In genomic region chr5:95922798-95923197, GRCh38 we compare ENCODE assay signal across 15 cellular contexts. TPM values are rescaled to one million over a fixed set of nuclear protein-coding genes. Genes with fewer than 3 reads are reported as not detected.
DNase-seq lines count a peak whose midpoint lies in the region; ATAC-seq and TF ChIP-seq lines count a peak whose summit lies in the region.
"Had no signal": no experiment of that assay in that cellular context is flagged by ENCODE, and none has a peak within 500 bp of the region (broad histone marks: within the 10 kb centered on the region; RNA-seq: fewer than 3 reads in every experiment).

No MANE protein-coding gene starts in this region.

- H3K27ac ChIP-seq in heart left ventricle (no peak overlapping the region), right atrium auricular region (no peak overlapping the region), KMS-11 (peak overlapping the region; percentile 74; the same call in 1 of the 2 replicates), epithelial cell of prostate (peak overlapping the region; percentile 56), neural progenitor cell (no peak overlapping the region)

- H2AFZ ChIP-seq in KMS-11 (ENCODE audit: low read depth), result no peak overlapping the region
- no peak overlapping the region for H2AFZ ChIP-seq in neural progenitor cell (replicated peaks)
- H2AFZ ChIP-seq: GM23338 had no signal

- peaks cover 2% of the 10 kb centered on the region for H3K36me3 Mint-ChIP-seq in neural progenitor cell

- H3K36me3 ChIP-seq in heart left ventricle (no peaks in the 10 kb centered on the region), right atrium auricular region (no peaks in the 10 kb centered on the region), KMS-11 (ENCODE audit: insufficient read depth) (no peaks in the 10 kb centered on the region), neural progenitor cell (no peaks in the 10 kb centered on the region)

- 81 to 96% (median 91%) methylated on average over 3 of the region's 3 CpGs for WGBS in heart left ventricle, 4 donors

- no peak for DNase-seq in heart left ventricle
- no peak for DNase-seq in right atrium auricular region (ENCODE audit: low spot score)
- no peak for DNase-seq in epithelial cell of prostate (ENCODE audit: low read depth, low spot score)
- no peak for DNase-seq in neural progenitor cell (ENCODE audit: low spot score)
- DNase-seq in NOMO-1 treated with dmso at 0.1 percent for 144 hours (lab: John Stamatoyannopoulos, UW; ENCODE audit: unreplicated experiment), result no peak
- DNase-seq: C1 segment of cervical spinal cord; Calu3; CD4-positive, alpha-beta T cell; DMS 273 treated with DMSO at 0.1 percent for 48 hours; H7 had no signal

- peaks cover 6% of the 10 kb centered on the region for H3K27me3 Mint-ChIP-seq in neural progenitor cell (ENCODE audit: insufficient read depth, low read depth)
- H3K27me3 Mint-ChIP-seq: B cell; CD4-positive, alpha-beta T cell had no signal

- H3K4me3 ChIP-seq in heart left ventricle, result no peak overlapping the region
- H3K4me3 ChIP-seq in right atrium auricular region, result no peak overlapping the region
- peak overlapping the region; percentile 58 for H3K4me3 ChIP-seq in KMS-11 (IDR thresholded peaks at IDR 0.05; ENCODE audit: insufficient read depth, low read depth, low read length)
- H3K4me3 ChIP-seq in neural progenitor cell, result no peak overlapping the region
- H3K4me3 ChIP-seq: GM12878, GM23338 had no signal

- peaks cover 0 to 40% (median 6%) of the 10 kb centered on the region in 12 donors for H3K4me1 ChIP-seq in heart left ventricle
- peaks cover 0 to 22% of the 10 kb centered on the region in 2 donors for H3K4me1 ChIP-seq in right atrium auricular region
- H3K4me1 ChIP-seq in KMS-11 (ENCODE audit: low read depth, poor library complexity, severe bottlenecking), result peaks cover 94% of the 10 kb centered on the region
- peaks cover 14% of the 10 kb centered on the region for H3K4me1 ChIP-seq in neural progenitor cell

- ATAC-seq in heart left ventricle (peak in 3 of 4 donors; percentile 43 to 80 (median 50)), GM18519 (IDR thresholded peaks at IDR 0.05; ENCODE audit: low FRiP score, unreplicated experiment) (no peak)
- ATAC-seq: GM12878, GM23338 had no signal

- TF ChIP-seq POLR2A in heart left ventricle (IDR thresholded peaks at IDR 0.05), result no peak

- H3K9ac ChIP-seq in KMS-11 (no peak overlapping the region), neural progenitor cell (no peak overlapping the region)

- no peak for TF ChIP-seq CTCF in heart left ventricle (IDR thresholded peaks at IDR 0.05)
- TF ChIP-seq CTCF in right atrium auricular region (IDR thresholded peaks at IDR 0.05), result no peak
- no peak for TF ChIP-seq CTCF in KMS-11 (conservative IDR thresholded peaks at IDR 0.05; ENCODE audit: low read depth, low read length)
- TF ChIP-seq CTCF in neural progenitor cell (IDR thresholded peaks at IDR 0.05), result no peak

- intact Hi-C loops in heart left ventricle (cut with DNase I), result no loop called here

- no peaks in the 10 kb centered on the region for H3K9me3 Mint-ChIP-seq in neural progenitor cell
- H3K9me3 Mint-ChIP-seq: CD4-positive, alpha-beta T cell had no signal

- peaks cover 73% of the 10 kb centered on the region for H3K79me2 ChIP-seq in KMS-11 (ENCODE audit: insufficient read depth, low read depth)
- H3K79me2 ChIP-seq in neural progenitor cell (ENCODE audit: low read depth), result no peaks in the 10 kb centered on the region

- H3K27me3 ChIP-seq in heart left ventricle (no peaks in the 10 kb centered on the region), right atrium auricular region (no peaks in the 10 kb centered on the region), KMS-11 (ENCODE audit: insufficient read depth, low read depth) (no peaks in the 10 kb centered on the region), neural progenitor cell (no peaks in the 10 kb centered on the region)

- H3K4me1 Mint-ChIP-seq in neural progenitor cell, result peaks cover 12% of the 10 kb centered on the region

- H3F3A ChIP-seq in neural progenitor cell (ENCODE audit: low read depth), result peaks cover 2% of the 10 kb centered on the region

- H3K4me3 Mint-ChIP-seq in neural progenitor cell, result no peak overlapping the region
- H3K4me3 Mint-ChIP-seq: B cell; CD4-positive, alpha-beta T cell; GM23338 had no signal

- H3K9me3 ChIP-seq in heart left ventricle (no peaks in the 10 kb centered on the region), right atrium auricular region (no peaks in the 10 kb centered on the region), neural progenitor cell (ENCODE audit: low read depth) (no peaks in the 10 kb centered on the region)

- H3K4me2 ChIP-seq in KMS-11, result peak overlapping the region; percentile 91; the same call in 1 of the 2 replicates
- no peak overlapping the region for H3K4me2 ChIP-seq in neural progenitor cell
- H3K4me2 ChIP-seq: GM23338 had no signal

- no peak overlapping the region for H3K27ac Mint-ChIP-seq in neural progenitor cell
- H3K27ac Mint-ChIP-seq: B cell; CD4-positive, alpha-beta T cell; GM23338 had no signal

- H4K20me1 ChIP-seq in KMS-11 (ENCODE audit: insufficient read depth) (no peaks in the 10 kb centered on the region), neural progenitor cell (ENCODE audit: low read depth) (no peaks in the 10 kb centered on the region)

RNA-seq across cellular contexts. Expression of gene ELL2, which starts 38.9 kb away (rescaled TPM):
- total RNA-seq in heart left ventricle, result 10 to 100 TPM; 15.4 to 74.5 (median 31.1) TPM
- polyA plus RNA-seq in heart left ventricle, result 10 to 100 TPM in 1 of 2 donors, 1 to 10 TPM in 1; 6.7 to 68.2 TPM
- 10 to 100 TPM; 28.8 to 29.1 TPM for total RNA-seq in right atrium auricular region
- total RNA-seq in neural progenitor cell (ENCODE audit: low replicate concordance), result 9.3 and 14.2 TPM in 2 replicates

Comparison
In these comparisons a context has a peak if more than half of its experiments do, and no peak if none do; other contexts are left out.
1. H3K27ac ChIP-seq: peak in KMS-11 (single experiment) and epithelial cell of prostate (single experiment); none in heart left ventricle (0 of 12), right atrium auricular region (0 of 2) and neural progenitor cell (single experiment).